Comparison of ENCODE assay signal across 9 cellular contexts in genomic region chr10:76632158-76633051, GRCh38.
A peak's percentile ranks its signal among the peaks of the same experiment; 100 is the strongest.
DNase-seq lines count a peak whose midpoint lies in the region; ATAC-seq and TF ChIP-seq lines count a peak whose summit lies in the region.
"Had no signal": no experiment of that assay in that cellular context is flagged by ENCODE, and none has a peak within 500 bp of the region (broad histone marks: within the 10 kb centered on the region; RNA-seq: fewer than 3 reads in every experiment).

No MANE protein-coding gene starts in this region.

- H3K36me3 ChIP-seq in MM.1S (replicated peaks; ENCODE audit: insufficient read depth, low read length) (no peaks in the 10 kb centered on the region), ascending aorta (no peaks in the 10 kb centered on the region)

- DNase-seq in EL (peak; percentile 15), MM.1S (peak; percentile 35), ascending aorta (ENCODE audit: low spot score in 2 of 2) (no peak), left lobe of liver (ENCODE audit: low spot score) (no peak)

- no peaks in the 10 kb centered on the region for H3K9me2 ChIP-seq in MM.1S (replicated peaks; ENCODE audit: insufficient read depth, low read length)

- no peaks in the 10 kb centered on the region for H3K4me1 ChIP-seq in MM.1S (ENCODE audit: low read length)
- no peaks in the 10 kb centered on the region for H3K4me1 ChIP-seq in ascending aorta

- no peak overlapping the region for H3K4me2 ChIP-seq in MM.1S (ENCODE audit: low read depth, low read length)

- H3K4me3 ChIP-seq in MM.1S (ENCODE audit: low read length), result no peak overlapping the region
- H3K4me3 ChIP-seq in ascending aorta, result no peak overlapping the region
- H3K4me3 ChIP-seq: K562 had no signal

- H2AFZ ChIP-seq in MM.1S (ENCODE audit: low read length), result peak overlapping the region; percentile 34; the same call in 1 of the 2 replicates

- peak; percentile 97 for ATAC-seq in left lobe of liver
- ATAC-seq in GM18498 (IDR thresholded peaks at IDR 0.05; ENCODE audit: unreplicated experiment), result no peak
- ATAC-seq in HG03469 (IDR thresholded peaks at IDR 0.05; ENCODE audit: unreplicated experiment), result no peak
- ATAC-seq in HG03095 (IDR thresholded peaks at IDR 0.05; ENCODE audit: unreplicated experiment), result no peak
- ATAC-seq in GM21381 (IDR thresholded peaks at IDR 0.05; ENCODE audit: unreplicated experiment), result no peak
- ATAC-seq: K562 had no signal

- H3K9me3 ChIP-seq in MM.1S (replicated peaks; ENCODE audit: insufficient read depth, low read length) (no peaks in the 10 kb centered on the region), ascending aorta (no peaks in the 10 kb centered on the region)

- H3K79me2 ChIP-seq in MM.1S (ENCODE audit: low read length), result no peaks in the 10 kb centered on the region

- H3K9ac ChIP-seq in MM.1S (ENCODE audit: low read length), result no peak overlapping the region

- TF ChIP-seq CTCF in MM.1S (IDR thresholded peaks at IDR 0.05; ENCODE audit: low read length), result peak; percentile 56
- TF ChIP-seq CTCF in ascending aorta (IDR thresholded peaks at IDR 0.05), result peak in 2 of 3 experiments; percentile 8 to 10

- H3K27me3 ChIP-seq in MM.1S (replicated peaks; ENCODE audit: insufficient read depth, low read length), result no peaks in the 10 kb centered on the region
- no peaks in the 10 kb centered on the region for H3K27me3 ChIP-seq in ascending aorta

- no peak overlapping the region for H3K27ac ChIP-seq in MM.1S (ENCODE audit: low read length)
- H3K27ac ChIP-seq in ascending aorta, result no peak overlapping the region

- intact Hi-C loops in ascending aorta (cut with DNase I), result no loop called here

- no peaks in the 10 kb centered on the region for H4K20me1 ChIP-seq in MM.1S (ENCODE audit: insufficient read depth, low read length)

- H3F3A ChIP-seq in MM.1S (ENCODE audit: insufficient read depth, low read length), result no peaks in the 10 kb centered on the region

Comparison
In these comparisons a context has a peak if more than half of its experiments do, and no peak if none do; other contexts are left out.
1. DNase-seq: peak in EL (single experiment) and MM.1S (single experiment); none in ascending aorta (0 of 2) and left lobe of liver (single experiment).